In genomic region chr17:48052956-48053757, GRCh38 we compare ENCODE assay signal across 8 cellular contexts. TPM values are rescaled to one million over a fixed set of nuclear protein-coding genes. Genes with fewer than 3 reads are reported as not detected.
A peak's percentile ranks its signal among the peaks of the same experiment; 100 is the strongest.
DNase-seq lines count a peak whose midpoint lies in the region; ATAC-seq and TF ChIP-seq lines count a peak whose summit lies in the region.

No MANE protein-coding gene starts in this region.

- H3F3A ChIP-seq in OCI-LY1 (ENCODE audit: insufficient read depth, low read length): no peaks in the 10 kb centered on the region

- peaks cover 74% of the 10 kb centered on the region for H3K36me3 ChIP-seq in OCI-LY1 (ENCODE audit: insufficient read depth, low read length)
- no peaks in the 10 kb centered on the region for H3K36me3 ChIP-seq in testis (ENCODE audit: low read depth, missing control alignments)

- DNase-seq in NCI-H1417 (lab: John Stamatoyannopoulos, UW) (peak; percentile 63 to 86 (median 82)), NCI-H1417 treated with DMSO at 0.1 percent for 48 hours (lab: John Stamatoyannopoulos, UW) (no peak), cerebellum (ENCODE audit: low spot score) (peak; percentile 43), lower leg skin (ENCODE audit: low spot score in 2 of 2) (peak; percentile 78 to 93), testis (peak; percentile 94), AML-193 (lab: John Stamatoyannopoulos, UW) (no peak)

- no peaks in the 10 kb centered on the region for H4K20me1 ChIP-seq in OCI-LY1 (ENCODE audit: insufficient read depth, low read length)

- peaks cover 71% of the 10 kb centered on the region for H3K4me1 ChIP-seq in OCI-LY1 (ENCODE audit: insufficient read depth, low read length, severe bottlenecking)
- H3K4me1 ChIP-seq in testis: peaks cover 60% of the 10 kb centered on the region

- H3K79me2 ChIP-seq in OCI-LY1 (ENCODE audit: insufficient read depth, low read length): peaks cover 18% of the 10 kb centered on the region

- H2AFZ ChIP-seq in OCI-LY1 (ENCODE audit: low read length): no peak overlapping the region

- intact Hi-C loops in lower leg skin (cut with DNase I; ENCODE audit: low total_unique reads): no loop called here
- intact Hi-C loops in testis (cut with DNase I; ENCODE audit: low total_unique reads): no loop called here

- no peak for TF ChIP-seq CTCF in OCI-LY1 (IDR thresholded peaks at IDR 0.05; ENCODE audit: low read length)
- TF ChIP-seq CTCF in lower leg skin (IDR thresholded peaks at IDR 0.05): no peak
- no peak for TF ChIP-seq CTCF in testis (IDR thresholded peaks at IDR 0.05)

- WGBS in lower leg skin, 2 donors: 16% methylated on average over 5 of the region's 5 CpGs
- 21 to 32% methylated on average over 5 of the region's 5 CpGs for WGBS in testis, 2 donors

- no peak for TF ChIP-seq POLR2A in lower leg skin (IDR thresholded peaks at IDR 0.05)
- TF ChIP-seq POLR2A in testis (IDR thresholded peaks at IDR 0.05): no peak
- no peak for TF ChIP-seq POLR2A in GM18505 (IDR thresholded peaks at IDR 0.05; ENCODE audit: borderline replicate concordance, extremely low read depth, insufficient read depth, insufficient read length)

- H3K27me3 ChIP-seq in OCI-LY1 (ENCODE audit: insufficient read depth, low read length): no peaks in the 10 kb centered on the region
- no peaks in the 10 kb centered on the region for H3K27me3 ChIP-seq in testis

- peak overlapping the region; percentile 55 for H3K4me2 ChIP-seq in OCI-LY1 (ENCODE audit: low read length)

- H3K4me3 ChIP-seq in OCI-LY1 (ENCODE audit: low read depth, low read length, poor library complexity, severe bottlenecking) (peak overlapping the region; percentile 31), lower leg skin (ENCODE audit: low read depth, poor library complexity, severe bottlenecking) (no peak overlapping the region), testis (peak overlapping the region in 1 of 2 donors; percentile 40)

- H3K9ac ChIP-seq in OCI-LY1 (ENCODE audit: low read length): peak overlapping the region; percentile 24; the same call in 1 of the 2 replicates

- H3K9me2 ChIP-seq in OCI-LY1 (ENCODE audit: low read depth, low read length): no peaks in the 10 kb centered on the region

- no peaks in the 10 kb centered on the region for H3K9me3 ChIP-seq in OCI-LY1 (ENCODE audit: low read length)
- H3K9me3 ChIP-seq in testis: no peaks in the 10 kb centered on the region

- H3K27ac ChIP-seq in OCI-LY1 (ENCODE audit: low read depth, low read length, poor library complexity, severe bottlenecking): peak overlapping the region; percentile 79
- H3K27ac ChIP-seq in testis: peak overlapping the region; percentile 98 to 99

- ATAC-seq in GM18505 (IDR thresholded peaks at IDR 0.05; ENCODE audit: unreplicated experiment): no peak

RNA-seq across cellular contexts. Expression of gene NFE2L1, which starts 5.0 kb away (rescaled TPM):
- total RNA-seq in cerebellum (45.1 TPM), lower leg skin (100 to 1,000 TPM in 3 of 4 donors, 10 to 100 TPM in 1; 97.2 to 158 (median 117) TPM), testis (100 to 1,000 TPM; 180 to 199 TPM)
- polyA plus RNA-seq in testis (ENCODE audit: insufficient read depth, low read depth, low replicate concordance): 193 TPM

RNA-seq across cellular contexts. Expression of gene COPZ2, which starts 15.6 kb away (rescaled TPM):
- total RNA-seq in cerebellum: 2.9 TPM
- 10 to 100 TPM in 3 of 4 donors, 1 to 10 TPM in 1; 9.1 to 16.9 (median 12.9) TPM for total RNA-seq in lower leg skin
- total RNA-seq in testis: 10 to 100 TPM; 13.2 to 14.7 TPM
- 47.6 TPM for polyA plus RNA-seq in testis (ENCODE audit: insufficient read depth, low read depth, low replicate concordance)

RNA-seq across cellular contexts. Expression of gene CBX1, which starts 48.1 kb away (rescaled TPM):
- total RNA-seq in cerebellum (65.9 TPM), lower leg skin (10 to 100 TPM; 23.2 to 33.5 (median 25.6) TPM), testis (10 to 100 TPM; 59.9 to 70.1 TPM)
- 123 TPM for polyA plus RNA-seq in testis (ENCODE audit: insufficient read depth, low read depth, low replicate concordance)

RNA-seq across cellular contexts. Expression of gene SNX11, which starts 54.4 kb away (rescaled TPM):
- total RNA-seq in cerebellum: 8.7 TPM
- 10 to 100 TPM; 11.1 to 15.7 (median 13.0) TPM for total RNA-seq in lower leg skin
- 10 to 100 TPM; 20.3 to 23.1 TPM for total RNA-seq in testis
- 23.1 TPM for polyA plus RNA-seq in testis (ENCODE audit: insufficient read depth, low read depth, low replicate concordance)

Comparison
In these comparisons a context has a peak if more than half of its experiments do, and no peak if none do; other contexts are left out.
1. DNase-seq: peak in NCI-H1417 (3 of 3), cerebellum (single experiment), lower leg skin (2 of 2) and testis (single experiment); none in NCI-H1417 treated with DMSO at 0.1 percent for 48 hours (single experiment) and AML-193 (0 of 2).